Comparison of ENCODE assay signal across 11 cellular contexts in the genomic region with DNA sequence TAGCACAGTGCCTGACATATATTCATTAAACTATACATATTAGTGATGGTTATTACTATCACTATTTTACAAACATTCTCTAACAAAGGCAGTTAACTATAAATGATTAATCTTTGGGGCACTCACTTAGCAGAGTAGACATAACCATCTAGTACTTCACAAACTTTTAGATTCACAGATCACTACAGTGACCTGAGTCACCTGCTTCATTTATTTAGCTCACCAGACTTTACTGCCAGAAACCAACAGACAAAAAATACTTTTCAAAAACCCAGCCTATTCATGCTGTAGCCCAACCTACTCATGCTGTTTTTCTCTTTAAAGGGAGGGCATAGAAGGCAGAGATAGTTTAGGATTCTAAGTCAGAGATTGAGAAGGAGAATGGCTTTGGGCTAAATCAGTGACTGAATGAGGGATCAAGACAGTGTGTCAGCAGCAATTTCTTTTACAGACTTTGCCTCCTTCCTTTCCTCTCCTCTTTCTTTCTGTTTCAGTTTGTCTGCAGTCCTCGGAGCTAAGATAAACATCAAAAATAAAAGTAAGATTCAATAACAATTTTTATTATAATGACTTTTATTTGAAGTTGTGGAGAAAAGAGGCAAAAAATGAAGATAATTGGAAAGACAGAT. TPM values are rescaled to one million over a fixed set of nuclear protein-coding genes. Genes with fewer than 3 reads are reported as not detected.
DNase-seq lines count a peak whose midpoint lies in the region; ATAC-seq and TF ChIP-seq lines count a peak whose summit lies in the region.
"Had no signal": no experiment of that assay in that cellular context is flagged by ENCODE, and none has a peak within 500 bp of the region (broad histone marks: within the 10 kb centered on the region; RNA-seq: fewer than 3 reads in every experiment).

No MANE protein-coding gene starts in this region.

- peaks cover under 1 to 44% of the 10 kb centered on the region in 2 donors for H3K27me3 Mint-ChIP-seq in CD8-positive, alpha-beta memory T cell

- no peaks in the 10 kb centered on the region for H3K79me2 ChIP-seq in GM23248 (ENCODE audit: insufficient read depth)

- H3K9ac ChIP-seq in GM23248 (no peak overlapping the region), adipocyte (ENCODE audit: low read length) (no peak overlapping the region), mucosa of rectum (ENCODE audit: low read depth in 1 of 2, low read length in 2 of 2) (no peak overlapping the region)

- no peaks in the 10 kb centered on the region for H3K36me3 Mint-ChIP-seq in CD8-positive, alpha-beta memory T cell

- in situ Hi-C loops in GM23248 (cut with MboI), result no loop called here

- H3K4me3 ChIP-seq in GM23248 (peak overlapping the region; percentile 20; the same call in 1 of the 2 replicates), adipocyte (ENCODE audit: low read length) (no peak overlapping the region), mucosa of rectum (ENCODE audit: low read length in 2 of 2) (peak overlapping the region; percentile 31 to 53), testis (no peak overlapping the region)
- H3K4me3 ChIP-seq in CD8-positive, alpha-beta memory T cell (ENCODE audit: low read length), result no peak overlapping the region

- H3K4me3 Mint-ChIP-seq in CD8-positive, alpha-beta memory T cell, result no peak overlapping the region

- H3K36me3 ChIP-seq in GM23248 (ENCODE audit: low read depth) (no peaks in the 10 kb centered on the region), adipocyte (ENCODE audit: control insufficient read depth, insufficient read depth, low read length, severe bottlenecking) (no peaks in the 10 kb centered on the region), mucosa of rectum (ENCODE audit: control insufficient read depth in 2 of 2, insufficient read depth in 2 of 2, low read length in 2 of 2) (no peaks in the 10 kb centered on the region), testis (ENCODE audit: low read depth, missing control alignments) (no peaks in the 10 kb centered on the region)
- H3K36me3 ChIP-seq in CD8-positive, alpha-beta memory T cell (ENCODE audit: insufficient read depth, low read length), result no peaks in the 10 kb centered on the region

- no peak for TF ChIP-seq POLR2A in testis (IDR thresholded peaks at IDR 0.05)

- TF ChIP-seq CTCF in testis (IDR thresholded peaks at IDR 0.05), result no peak

- POLR2A ChIA-PET in CD8-positive, alpha-beta memory T cell (lab: Charles Lee), result no interaction called here

- H2AFZ ChIP-seq in GM23248, result peak overlapping the region; percentile 55

- no peaks in the 10 kb centered on the region for H4K20me1 ChIP-seq in GM23248 (ENCODE audit: insufficient read depth)

- no peaks in the 10 kb centered on the region for H3K9me3 Mint-ChIP-seq in CD8-positive, alpha-beta memory T cell

- no peak overlapping the region for H3K27ac ChIP-seq in GM23248
- H3K27ac ChIP-seq in mucosa of rectum (ENCODE audit: low read depth in 2 of 2, low read length in 2 of 2), result peak overlapping the region in 1 of 2 donors; percentile 35
- no peak overlapping the region for H3K27ac ChIP-seq in testis
- H3K27ac ChIP-seq in CD8-positive, alpha-beta memory T cell (ENCODE audit: low read depth, low read length), result no peak overlapping the region

- WGBS in GM23248 (ENCODE audit: low coverage in 1 of 2, low lambda C conversion rate in 2 of 2, missing lambda C conversion rate in 2 of 2), 2 experiments, result 16 to 35% methylated on average over 1 of the region's 1 CpG
- WGBS in testis, 2 donors, result 40 to 44% methylated on average over 1 of the region's 1 CpG

- DNase-seq in GM23248, result no peak
- DNase-seq in adipocyte (ENCODE audit: low read depth), result peak; percentile 12
- no peak for DNase-seq in testis
- no peak for DNase-seq in CD8-positive, alpha-beta memory T cell
- DNase-seq in NCI-H226, result no peak
- DNase-seq: islet precursor cell, NCI-H345, posterior cingulate gyrus had no signal

- H3K27ac Mint-ChIP-seq in CD8-positive, alpha-beta memory T cell, result peak overlapping the region in 1 of 8 donors; percentile 35

- intact Hi-C loops in testis (cut with DNase I; ENCODE audit: low total_unique reads), result no loop called here

- no peaks in the 10 kb centered on the region for H3K9me2 ChIP-seq in GM23248 (ENCODE audit: insufficient read depth)

- ATAC-seq in GM18517 (IDR thresholded peaks at IDR 0.05; ENCODE audit: unreplicated experiment) (peak; percentile 67), HG03159 (IDR thresholded peaks at IDR 0.05; ENCODE audit: unreplicated experiment) (no peak)

- H3F3A ChIP-seq in GM23248 (ENCODE audit: insufficient read depth), result no peaks in the 10 kb centered on the region

- H3K9me3 ChIP-seq in GM23248 (ENCODE audit: low read depth), result no peaks in the 10 kb centered on the region
- no peaks in the 10 kb centered on the region for H3K9me3 ChIP-seq in adipocyte (ENCODE audit: control insufficient read depth, low read length)
- H3K9me3 ChIP-seq in mucosa of rectum (ENCODE audit: control insufficient read depth in 2 of 2, low read length in 2 of 2), result no peaks in the 10 kb centered on the region
- no peaks in the 10 kb centered on the region for H3K9me3 ChIP-seq in testis
- no peaks in the 10 kb centered on the region for H3K9me3 ChIP-seq in CD8-positive, alpha-beta memory T cell (ENCODE audit: low read length)

- CTCF ChIA-PET in CD8-positive, alpha-beta memory T cell (lab: Charles Lee), result no interaction called here

- H3K4me1 ChIP-seq in GM23248 (ENCODE audit: insufficient read depth) (peaks cover 17% of the 10 kb centered on the region), adipocyte (ENCODE audit: control insufficient read depth, insufficient read depth, low read length) (no peaks in the 10 kb centered on the region), mucosa of rectum (ENCODE audit: control insufficient read depth in 2 of 2, insufficient read depth in 2 of 2, low read length in 2 of 2) (no peaks in the 10 kb centered on the region), testis (peaks cover 4% of the 10 kb centered on the region)
- H3K4me1 ChIP-seq in CD8-positive, alpha-beta memory T cell (ENCODE audit: insufficient read depth, low read length), result no peaks in the 10 kb centered on the region

- H3K4me1 Mint-ChIP-seq in CD8-positive, alpha-beta memory T cell, result no peaks in the 10 kb centered on the region

- H3K4me2 ChIP-seq in GM23248 (ENCODE audit: unreplicated experiment), result peak overlapping the region; percentile 16

- H3K27me3 ChIP-seq in GM23248 (replicated peaks; ENCODE audit: insufficient read depth), result no peaks in the 10 kb centered on the region
- H3K27me3 ChIP-seq in adipocyte (replicated peaks; ENCODE audit: control insufficient read depth, insufficient read depth, low read length), result no peaks in the 10 kb centered on the region
- no peaks in the 10 kb centered on the region for H3K27me3 ChIP-seq in mucosa of rectum (ENCODE audit: control insufficient read depth in 2 of 2, insufficient read depth in 2 of 2, low read length in 2 of 2)
- no peaks in the 10 kb centered on the region for H3K27me3 ChIP-seq in testis
- H3K27me3 ChIP-seq in CD8-positive, alpha-beta memory T cell (ENCODE audit: insufficient read depth, low read length, poor library complexity, severe bottlenecking), result no peaks in the 10 kb centered on the region

RNA-seq across cellular contexts. Expression of a gene that starts 34.7 kb away (rescaled TPM):
- 13.8 and 16.7 TPM in 2 replicates for total RNA-seq in GM23248 (2014; rRNA removed; shearing (Covaris generic))
- polyA plus RNA-seq in GM23248 (2016; fragmentation: Nextera tagmentation; extraction: Ambion mirVana) (6.8 and 8.0 TPM in 2 replicates), testis (ENCODE audit: insufficient read depth, low read depth, low replicate concordance) (18.4 TPM)
- 10 to 100 TPM; 21.4 to 25.3 TPM for total RNA-seq in testis
- total RNA-seq in CD8-positive, alpha-beta memory T cell, result under 1 TPM; 0.20 to 0.44 TPM
- 1.3 TPM for polyA plus RNA-seq in CD8-positive, alpha-beta memory T cell

Comparison
In these comparisons a context has a peak if more than half of its experiments do, and no peak if none do; other contexts are left out.
1. H3K4me3 ChIP-seq: peak in GM23248 (single experiment) and mucosa of rectum (2 of 2); none in adipocyte (single experiment), testis (0 of 2) and CD8-positive, alpha-beta memory T cell (single experiment).
2. RNA of a gene that starts 34.7 kb away (total RNA-seq): 21.4 to 25.3 TPM in testis and 13.8 to 16.7 TPM in GM23248; 0.20 to 0.44 TPM in CD8-positive, alpha-beta memory T cell; every median in the first group is over 10 times any median in the second.